Comparison of ENCODE assay signal across 10 cellular contexts in genomic region chr16:4328580-4329353, GRCh38. TPM values are rescaled to one million over a fixed set of nuclear protein-coding genes. Genes with fewer than 3 reads are reported as not detected.
DNase-seq lines count a peak whose midpoint lies in the region; ATAC-seq and TF ChIP-seq lines count a peak whose summit lies in the region.
"Had no signal": no experiment of that assay in that cellular context is flagged by ENCODE, and none has a peak within 500 bp of the region (broad histone marks: within the 10 kb centered on the region; RNA-seq: fewer than 3 reads in every experiment).

No MANE protein-coding gene starts in this region.

- 0 out of 2 replicates have a peak, but pooled peaks cover 5% of the 10 kb centered on the region for H3K36me3 ChIP-seq in HUES64 (ENCODE audit: insufficient read depth, low read length)
- H3K36me3 ChIP-seq in right lobe of liver, result no peaks in the 10 kb centered on the region
- H3K36me3 ChIP-seq in subcutaneous abdominal adipose tissue (ENCODE audit: control insufficient read depth in 5 of 5, insufficient read depth in 5 of 5, low read length in 5 of 5), result peaks cover 0 to 20% (median 8%) of the 10 kb centered on the region in 5 donors
- H3K36me3 ChIP-seq in Caco-2 (ENCODE audit: control insufficient read depth, insufficient read depth, low read length), result no peaks in the 10 kb centered on the region; the same call in 1 of the 2 replicates
- no peaks in the 10 kb centered on the region for H3K36me3 ChIP-seq in brain microvascular endothelial cell (replicated peaks)

- H3K27ac ChIP-seq in HUES64 (ENCODE audit: low read depth, low read length) (peak overlapping the region; percentile 28; the same call in 1 of the 2 replicates), right lobe of liver (peak overlapping the region; percentile 26 to 76 (median 57)), subcutaneous abdominal adipose tissue (ENCODE audit: low read depth, low read length) (peak overlapping the region; percentile 65), brain microvascular endothelial cell (no peak overlapping the region)

- in situ Hi-C loops in brain microvascular endothelial cell (cut with HindIII; ENCODE audit: low pct_ligation_motif_present, low sequenced_read_pairs), result no loop called here

- TF ChIP-seq POLR2A in right lobe of liver (IDR thresholded peaks at IDR 0.05), result no peak

- no TSS peak for BruUV-seq in Caco-2 (replicated peaks; lab: Mats Ljungman, UMichigan)

- H3K27me3 Mint-ChIP-seq in glutamatergic neuron (ENCODE audit: unreplicated experiment), result peaks cover 4% of the 10 kb centered on the region
- no peaks in the 10 kb centered on the region for H3K27me3 Mint-ChIP-seq in Caco-2 (ENCODE audit: insufficient read depth, unreplicated experiment)

- H3K9me3 ChIP-seq in HUES64 (ENCODE audit: insufficient read depth, low read depth, low read length), result no peaks in the 10 kb centered on the region
- no peaks in the 10 kb centered on the region for H3K9me3 ChIP-seq in right lobe of liver
- no peaks in the 10 kb centered on the region for H3K9me3 ChIP-seq in subcutaneous abdominal adipose tissue (ENCODE audit: control insufficient read depth in 5 of 5, low read length in 5 of 5)
- no peaks in the 10 kb centered on the region for H3K9me3 ChIP-seq in Caco-2

- H3K4me3 ChIP-seq in HUES64 (ENCODE audit: low read length) (no peak overlapping the region), right lobe of liver (no peak overlapping the region), subcutaneous abdominal adipose tissue (ENCODE audit: low read depth in 1 of 5, low read length in 5 of 5) (peak overlapping the region in 2 of 5 donors; percentile 64 to 65), Caco-2 (ENCODE audit: low read depth, low read length) (no peak overlapping the region), brain microvascular endothelial cell (ENCODE audit: low read depth, low read length) (no peak overlapping the region)

- H3K27me3 ChIP-seq in HUES64 (ENCODE audit: insufficient read depth, low read length), result no peaks in the 10 kb centered on the region
- no peaks in the 10 kb centered on the region for H3K27me3 ChIP-seq in right lobe of liver
- H3K27me3 ChIP-seq in subcutaneous abdominal adipose tissue (ENCODE audit: control insufficient read depth in 5 of 5, insufficient read depth in 4 of 5, low read length in 5 of 5), result peaks cover 0 to 3% (median 0%) of the 10 kb centered on the region in 5 donors
- no peaks in the 10 kb centered on the region for H3K27me3 ChIP-seq in Caco-2 (replicated peaks; ENCODE audit: control insufficient read depth, insufficient read depth, low read length)
- H3K27me3 ChIP-seq in brain microvascular endothelial cell (replicated peaks), result no peaks in the 10 kb centered on the region

- DNase-seq in cerebellar cortex (ENCODE audit: low spot score) (peak; percentile 48), right lobe of liver (no peak), glutamatergic neuron (no peak), Caco-2 (no peak), brain microvascular endothelial cell (no peak)
- DNase-seq: NCI-H774 had no signal

- TF ChIP-seq CTCF in right lobe of liver (IDR thresholded peaks at IDR 0.05) (no peak), glutamatergic neuron (IDR thresholded peaks at IDR 0.05; ENCODE audit: partially characterized antibody, unreplicated experiment) (no peak), Caco-2 (IDR thresholded peaks at IDR 0.05; ENCODE audit: insufficient read depth in 1 of 2, low read depth in 1 of 2, low read length in 1 of 2, severe bottlenecking in 1 of 2, unreplicated experiment in 1 of 2) (no peak), brain microvascular endothelial cell (IDR thresholded peaks at IDR 0.05; ENCODE audit: low read depth, low read length, missing control alignments) (no peak)

- H3K4me1 Mint-ChIP-seq in glutamatergic neuron (ENCODE audit: low read depth, unreplicated experiment) (peaks cover 10% of the 10 kb centered on the region), Caco-2 (ENCODE audit: low read depth, unreplicated experiment) (no peaks in the 10 kb centered on the region)

- peaks cover 2% of the 10 kb centered on the region for H3K9me3 Mint-ChIP-seq in glutamatergic neuron (ENCODE audit: unreplicated experiment)
- H3K9me3 Mint-ChIP-seq in Caco-2 (ENCODE audit: unreplicated experiment), result no peaks in the 10 kb centered on the region
- H3K9me3 Mint-ChIP-seq: activated T-helper 1 cell treated with anti-CD3 and anti-CD28 coated beads, Interleukin-12 subunit alpha, Interleukin-12 subunit beta, Interleukin-2, Interleukin-4 antibody, amounts not matched to agents 30 ng/mL and 10 ng/mL and 1 ng/mL, durations not matched to agents 14 hours and 24 hours and 36 hours had no signal

- intact Hi-C loops in right lobe of liver (cut with DNase I), result no loop called here
- intact Hi-C loops in Caco-2 (cut with micrococcal nuclease; ENCODE audit: unreplicated experiment), result no loop called here

- POLR2A ChIA-PET in Caco-2 (lab: Charles Lee), result no interaction called here

- H3K36me3 Mint-ChIP-seq in glutamatergic neuron (ENCODE audit: unreplicated experiment) (no peaks in the 10 kb centered on the region), Caco-2 (ENCODE audit: insufficient read depth, unreplicated experiment) (no peaks in the 10 kb centered on the region)

- H3K9ac ChIP-seq in HUES64 (ENCODE audit: low read depth, low read length) (peak overlapping the region; percentile 75; the same call in 1 of the 2 replicates), subcutaneous abdominal adipose tissue (ENCODE audit: low read length in 5 of 5) (peak overlapping the region in 3 of 5 donors; percentile 42 to 74 (median 65))

- H3K4me1 ChIP-seq in HUES64 (ENCODE audit: insufficient read depth, low read length), result peaks cover 13% of the 10 kb centered on the region
- peaks cover 0 to 23% (median 5%) of the 10 kb centered on the region in 4 donors for H3K4me1 ChIP-seq in right lobe of liver
- H3K4me1 ChIP-seq in subcutaneous abdominal adipose tissue (ENCODE audit: control insufficient read depth in 5 of 5, insufficient read depth in 5 of 5, low read length in 5 of 5), result peaks cover 3 to 54% (median 45%) of the 10 kb centered on the region in 5 donors
- H3K4me1 ChIP-seq in Caco-2, result no peaks in the 10 kb centered on the region

- H3K27ac Mint-ChIP-seq in glutamatergic neuron (ENCODE audit: unreplicated experiment) (no peak overlapping the region), Caco-2 (ENCODE audit: unreplicated experiment) (no peak overlapping the region)
- H3K27ac Mint-ChIP-seq: activated T-helper 1 cell treated with anti-CD3 and anti-CD28 coated beads, Interleukin-12 subunit alpha, Interleukin-12 subunit beta, Interleukin-2, Interleukin-4 antibody, amounts not matched to agents 30 ng/mL and 10 ng/mL and 1 ng/mL, durations not matched to agents 14 hours and 24 hours and 36 hours had no signal

- H3K4me3 Mint-ChIP-seq in glutamatergic neuron (ENCODE audit: unreplicated experiment) (no peak overlapping the region), Caco-2 (ENCODE audit: unreplicated experiment) (no peak overlapping the region)
- H3K4me3 Mint-ChIP-seq: activated T-helper 1 cell treated with anti-CD3 and anti-CD28 coated beads, Interleukin-12 subunit alpha, Interleukin-12 subunit beta, Interleukin-2, Interleukin-4 antibody, amounts not matched to agents 30 ng/mL and 10 ng/mL and 1 ng/mL, durations not matched to agents 14 hours and 24 hours and 36 hours had no signal

- peak; percentile 26 to 40 (median 30) for ATAC-seq in right lobe of liver
- no peak for ATAC-seq in GM18858 (IDR thresholded peaks at IDR 0.05; ENCODE audit: unreplicated experiment)

- CTCF ChIA-PET in Caco-2 (lab: Charles Lee), result interaction anchor here (0.6 to 1.8 kb wide), 2 partner anchors 41 to 75 kb away, joined by 3 to 11 read pairs; no protein-coding TSS in a partner anchor

- 69% methylated on average over 13 of the region's 14 CpGs for WGBS in HUES64
- 0% methylated on average over 4 of the region's 14 CpGs for WGBS in right lobe of liver (ENCODE audit: insufficient coverage, low coverage, low lambda C conversion rate, missing lambda C conversion rate)

RNA-seq across cellular contexts. Expression of gene GLIS2, which starts 12.9 kb away (rescaled TPM):
- 7.1 TPM for polyA plus RNA-seq in HUES64 (2013, experiment 1 of 2)
- polyA plus RNA-seq in HUES64 (2013, experiment 2 of 2), result 7.9 TPM
- 1 to 10 TPM in 5 of 6 experiments, under 1 TPM in 1; 0.79 to 2.6 (median 1.4) TPM for total RNA-seq in right lobe of liver
- total RNA-seq in glutamatergic neuron (ENCODE audit: unreplicated experiment), result 16.5 TPM
- 12.3 and 13.1 TPM in 2 replicates for total RNA-seq in Caco-2 (2022)

RNA-seq across cellular contexts. Expression of gene PAM16, which starts 22.4 kb away (rescaled TPM):
- polyA plus RNA-seq in HUES64 (2013, experiment 1 of 2), result 71.8 TPM
- 66.8 TPM for polyA plus RNA-seq in HUES64 (2013, experiment 2 of 2)
- total RNA-seq in right lobe of liver (10 to 100 TPM; 27.9 to 45.9 (median 32.8) TPM), glutamatergic neuron (ENCODE audit: unreplicated experiment) (33.1 TPM), Caco-2 (2022) (74.1 and 76.5 TPM in 2 replicates)

RNA-seq across cellular contexts. Expression of gene VASN, which starts 42.9 kb away (rescaled TPM):
- polyA plus RNA-seq in HUES64 (2013, experiment 1 of 2), result 6.1 TPM
- polyA plus RNA-seq in HUES64 (2013, experiment 2 of 2), result 7.2 TPM
- 10 to 100 TPM; 13.5 to 22.9 (median 16.8) TPM for total RNA-seq in right lobe of liver
- total RNA-seq in glutamatergic neuron (ENCODE audit: unreplicated experiment), result 4.1 TPM
- total RNA-seq in Caco-2 (2022), result 2.7 and 2.8 TPM in 2 replicates

RNA-seq across cellular contexts. Expression of gene TFAP4, which starts 55.9 kb away (rescaled TPM):
- 23.3 TPM for polyA plus RNA-seq in HUES64 (2013, experiment 1 of 2)
- polyA plus RNA-seq in HUES64 (2013, experiment 2 of 2), result 21.4 TPM
- total RNA-seq in right lobe of liver (1 to 10 TPM; 2.6 to 5.8 (median 3.7) TPM), glutamatergic neuron (ENCODE audit: unreplicated experiment) (13.0 TPM), Caco-2 (2022) (22.6 and 24.6 TPM in 2 replicates)
